Comparison of ENCODE assay signal across 14 cellular contexts in genomic region chr1:1869459-1869858, GRCh38. TPM values are rescaled to one million over a fixed set of nuclear protein-coding genes. Genes with fewer than 3 reads are reported as not detected.
DNase-seq lines count a peak whose midpoint lies in the region; ATAC-seq and TF ChIP-seq lines count a peak whose summit lies in the region.
"Had no signal": no experiment of that assay in that cellular context is flagged by ENCODE, and none has a peak within 500 bp of the region (broad histone marks: within the 10 kb centered on the region; RNA-seq: fewer than 3 reads in every experiment).

No MANE protein-coding gene starts in this region.

- no peak for TF ChIP-seq CTCF in endodermal cell (conservative IDR thresholded peaks at IDR 0.05)

- H3K27ac Mint-ChIP-seq in activated naive CD4-positive, alpha-beta T cell treated with anti-CD3 and anti-CD28 coated beads, Interleukin-2, amount 50 U/mL, for 72 hours: peak overlapping the region; percentile 7 to 38
- H3K27ac Mint-ChIP-seq in endodermal cell: peak overlapping the region; percentile 32
- H3K27ac Mint-ChIP-seq in stimulated activated naive B cell treated with anti-CD40 and anti-IgM and Interleukin-4, amounts not matched to agents 10 μg/mL and 1 μg/mL and 100 μg/mL, for 72 hours: peak overlapping the region; percentile 91
- H3K27ac Mint-ChIP-seq: activated T-helper 1 cell treated with anti-CD3 and anti-CD28 coated beads, Interleukin-12 subunit alpha, Interleukin-12 subunit beta, Interleukin-2, Interleukin-4 antibody, amounts not matched to agents 30 ng/mL and 10 ng/mL and 1 ng/mL, durations not matched to agents 14 hours and 24 hours and 36 hours had no signal

- no peaks in the 10 kb centered on the region for H3K4me1 ChIP-seq in endodermal cell (ENCODE audit: control insufficient read depth, insufficient read depth, low read length)

- WGBS in endodermal cell (ENCODE audit: insufficient coverage in 1 of 2, insufficient read length in 1 of 2), 2 experiments: 40 to 97% methylated on average over 1 to 4 of the region's 4 CpGs

- no peaks in the 10 kb centered on the region for H3K9me3 Mint-ChIP-seq in activated naive CD4-positive, alpha-beta T cell treated with anti-CD3 and anti-CD28 coated beads, Interleukin-2, amount 50 U/mL, for 72 hours
- H3K9me3 Mint-ChIP-seq in endodermal cell: peaks cover 6% of the 10 kb centered on the region
- H3K9me3 Mint-ChIP-seq in stimulated activated naive B cell treated with anti-CD40 and anti-IgM and Interleukin-4, amounts not matched to agents 10 μg/mL and 1 μg/mL and 100 μg/mL, for 72 hours: no peaks in the 10 kb centered on the region
- H3K9me3 Mint-ChIP-seq: activated T-helper 1 cell treated with anti-CD3 and anti-CD28 coated beads, Interleukin-12 subunit alpha, Interleukin-12 subunit beta, Interleukin-2, Interleukin-4 antibody, amounts not matched to agents 30 ng/mL and 10 ng/mL and 1 ng/mL, durations not matched to agents 14 hours and 24 hours and 36 hours had no signal

- peaks cover 60% of the 10 kb centered on the region for H3K36me3 ChIP-seq in endodermal cell (ENCODE audit: control insufficient read depth, insufficient read depth, low read length)
- H3K36me3 ChIP-seq: breast epithelium, Peyer's patch had no signal

- H3K9ac ChIP-seq in endodermal cell (ENCODE audit: extremely low read depth, low read length, poor library complexity, severe bottlenecking): no peak overlapping the region

- peaks cover 0 to 39% of the 10 kb centered on the region in 2 donors for H3K36me3 Mint-ChIP-seq in activated naive CD4-positive, alpha-beta T cell treated with anti-CD3 and anti-CD28 coated beads, Interleukin-2, amount 50 U/mL, for 72 hours
- H3K36me3 Mint-ChIP-seq in endodermal cell (ENCODE audit: low read depth): peaks cover 49% of the 10 kb centered on the region
- H3K36me3 Mint-ChIP-seq in stimulated activated naive B cell treated with anti-CD40 and anti-IgM and Interleukin-4, amounts not matched to agents 10 μg/mL and 1 μg/mL and 100 μg/mL, for 72 hours: peaks cover 30 to 40% of the 10 kb centered on the region in 2 donors

- no peak overlapping the region for H3K27ac ChIP-seq in endodermal cell (ENCODE audit: low read depth, low read length)

- H3K9me3 ChIP-seq in endodermal cell (ENCODE audit: control insufficient read depth, low read length): no peaks in the 10 kb centered on the region
- H3K9me3 ChIP-seq: breast epithelium, Peyer's patch had no signal

- H3K4me1 Mint-ChIP-seq in endodermal cell: peaks cover 7% of the 10 kb centered on the region
- peaks cover 59 to 84% of the 10 kb centered on the region in 2 donors for H3K4me1 Mint-ChIP-seq in stimulated activated naive B cell treated with anti-CD40 and anti-IgM and Interleukin-4, amounts not matched to agents 10 μg/mL and 1 μg/mL and 100 μg/mL, for 72 hours

- H3K27me3 ChIP-seq in endodermal cell (ENCODE audit: control insufficient read depth, insufficient read depth, low read length, poor library complexity, severe bottlenecking): no peaks in the 10 kb centered on the region
- H3K27me3 ChIP-seq: breast epithelium, Peyer's patch had no signal

- no peak for ATAC-seq in activated naive CD4-positive, alpha-beta T cell treated with anti-CD3 and anti-CD28 coated beads, Interleukin-2, amount 50 U/mL, for 72 hours
- peak; percentile 63 to 65 for ATAC-seq in stimulated activated naive B cell treated with anti-CD40 and anti-IgM and Interleukin-4, amounts not matched to agents 10 μg/mL and 1 μg/mL and 100 μg/mL, for 72 hours (replicated peaks)
- no peak for ATAC-seq in HG03521 (IDR thresholded peaks at IDR 0.05; ENCODE audit: unreplicated experiment)
- ATAC-seq: HCT116 had no signal

- H3K4me3 ChIP-seq in endodermal cell (ENCODE audit: low read length): no peak overlapping the region
- H3K4me3 ChIP-seq: breast epithelium, Peyer's patch had no signal

- no peak for DNase-seq in activated naive CD4-positive, alpha-beta T cell treated with anti-CD3 and anti-CD28 coated beads, Interleukin-2, amount 50 U/mL, for 72 hours (ENCODE audit: low spot score in 2 of 2)
- DNase-seq in activated naive CD4-positive, alpha-beta T cell (lab: John Stamatoyannopoulos, UW): no peak
- DNase-seq in NOMO-1 treated with dmso at 0.1 percent for 144 hours (lab: John Stamatoyannopoulos, UW; ENCODE audit: unreplicated experiment) (peak; percentile 25), endodermal cell (no peak), GDM1 (lab: John Stamatoyannopoulos, UW) (no peak), retina (no peak)
- DNase-seq in stimulated activated naive B cell treated with anti-CD40 and anti-IgM and Interleukin-4, amounts not matched to agents 10 μg/mL and 1 μg/mL and 100 μg/mL, for 72 hours: no peak
- DNase-seq: NCI-H2081 treated with DMSO at 0.1 percent for 48 hours, Peyer's patch had no signal

- H3K4me3 Mint-ChIP-seq in endodermal cell: no peak overlapping the region
- H3K4me3 Mint-ChIP-seq in stimulated activated naive B cell treated with anti-CD40 and anti-IgM and Interleukin-4, amounts not matched to agents 10 μg/mL and 1 μg/mL and 100 μg/mL, for 72 hours: no peak overlapping the region
- H3K4me3 Mint-ChIP-seq: activated T-helper 1 cell treated with anti-CD3 and anti-CD28 coated beads, Interleukin-12 subunit alpha, Interleukin-12 subunit beta, Interleukin-2, Interleukin-4 antibody, amounts not matched to agents 30 ng/mL and 10 ng/mL and 1 ng/mL, durations not matched to agents 14 hours and 24 hours and 36 hours had no signal

- no peaks in the 10 kb centered on the region for H3K27me3 Mint-ChIP-seq in endodermal cell (ENCODE audit: insufficient read depth)
- H3K27me3 Mint-ChIP-seq in stimulated activated naive B cell treated with anti-CD40 and anti-IgM and Interleukin-4, amounts not matched to agents 10 μg/mL and 1 μg/mL and 100 μg/mL, for 72 hours: no peaks in the 10 kb centered on the region

RNA-seq across cellular contexts. Expression of gene GNB1, which starts 21.4 kb away (rescaled TPM):
- total RNA-seq in activated naive CD4-positive, alpha-beta T cell treated with anti-CD3 and anti-CD28 coated beads, Interleukin-2, amount 50 U/mL, for 72 hours: 100 to 1,000 TPM; 267 to 358 TPM
- 100 to 1,000 TPM; 369 to 371 TPM for total RNA-seq in endodermal cell
- 346 TPM for polyA plus RNA-seq in endodermal cell (2013, experiment 1 of 2)
- 334 TPM for polyA plus RNA-seq in endodermal cell (2013, experiment 2 of 2)

RNA-seq across cellular contexts. Expression of gene CALML6, which starts 45.6 kb away (rescaled TPM):
- total RNA-seq in activated naive CD4-positive, alpha-beta T cell treated with anti-CD3 and anti-CD28 coated beads, Interleukin-2, amount 50 U/mL, for 72 hours: 1 to 10 TPM; 1.4 to 2.6 TPM
- total RNA-seq in endodermal cell: 1 to 10 TPM in 1 of 2 donors, under 1 TPM in 1; 0.89 to 1.4 TPM
- 0.32 TPM for polyA plus RNA-seq in endodermal cell (2013, experiment 1 of 2)
- polyA plus RNA-seq in endodermal cell (2013, experiment 2 of 2): not detected
- total RNA-seq: Peyer's patch had no signal

RNA-seq across cellular contexts. Expression of gene TMEM52, which starts 49.6 kb away (rescaled TPM):
- 1 to 10 TPM in 1 of 2 donors, under 1 TPM in 1; 0.64 to 1.5 TPM for total RNA-seq in activated naive CD4-positive, alpha-beta T cell treated with anti-CD3 and anti-CD28 coated beads, Interleukin-2, amount 50 U/mL, for 72 hours
- 1 to 10 TPM; 6.0 to 6.3 TPM for total RNA-seq in endodermal cell
- polyA plus RNA-seq in endodermal cell (2013, experiment 1 of 2): 5.5 TPM
- polyA plus RNA-seq in endodermal cell (2013, experiment 2 of 2): 6.3 TPM
- total RNA-seq: osteoblast had no signal

Comparison
In these comparisons a context has a peak if more than half of its experiments do, and no peak if none do; other contexts are left out.
1. ATAC-seq: peak in stimulated activated naive B cell treated with anti-CD40 and anti-IgM and Interleukin-4, amounts not matched to agents 10 μg/mL and 1 μg/mL and 100 μg/mL, for 72 hours (2 of 2); none in activated naive CD4-positive, alpha-beta T cell treated with anti-CD3 and anti-CD28 coated beads, Interleukin-2, amount 50 U/mL, for 72 hours (0 of 2) and HG03521 (single experiment).
2. H3K27ac Mint-ChIP-seq: peak in every context shown above with its lines; median percentile 91 in stimulated activated naive B cell treated with anti-CD40 and anti-IgM and Interleukin-4, amounts not matched to agents 10 μg/mL and 1 μg/mL and 100 μg/mL, for 72 hours; 32 in endodermal cell; 22 in activated naive CD4-positive, alpha-beta T cell treated with anti-CD3 and anti-CD28 coated beads, Interleukin-2, amount 50 U/mL, for 72 hours.